ENCODE assay signal across 24 cellular contexts in the genomic region with DNA sequence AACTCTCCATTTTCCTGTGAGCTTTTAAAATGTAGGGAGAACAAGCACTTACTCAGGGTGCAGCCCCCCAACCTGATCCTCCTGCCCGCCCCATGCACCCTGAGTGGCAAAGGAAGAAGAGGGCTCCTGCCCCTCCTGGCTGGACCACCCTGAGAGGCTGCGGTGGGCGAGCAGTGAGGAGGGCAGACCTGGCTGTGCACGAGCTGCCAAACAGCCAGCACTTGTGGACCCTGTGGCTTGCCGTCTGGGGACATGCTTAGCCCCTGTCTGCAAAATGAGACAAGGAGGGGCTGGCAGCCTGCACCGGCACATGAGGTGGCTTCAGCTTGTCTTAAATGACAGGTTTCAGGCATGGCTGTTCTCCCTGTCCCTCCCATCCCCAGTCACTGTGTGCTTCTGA. TPM values are rescaled to one million over a fixed set of nuclear protein-coding genes. Genes with fewer than 3 reads are reported as not detected.
DNase-seq lines count a peak whose midpoint lies in the region; ATAC-seq, FAIRE-seq and TF ChIP-seq lines count a peak whose summit lies in the region.
"Had no signal": no experiment of that assay in that cellular context is flagged by ENCODE, and none has a peak within 500 bp of the region (broad histone marks: within the 10 kb centered on the region; RNA-seq: fewer than 3 reads in every experiment).

No MANE protein-coding gene starts in this region.

- DNase-seq in CD4-positive, CD25-positive, alpha-beta regulatory T cell = no peak
- DNase-seq in GM23248 = no peak
- no peak for DNase-seq in astrocyte (ENCODE audit: low read depth)
- DNase-seq in naive thymus-derived CD8-positive, alpha-beta T cell = no peak
- no peak for DNase-seq in NCI-H446 (lab: John Stamatoyannopoulos, UW)
- no peak for DNase-seq in D721Med (ENCODE audit: insufficient read length, low spot score)
- no peak for DNase-seq in GM10248 (ENCODE audit: extremely low spot score)
- DNase-seq: activated CD4-positive, CD25-positive, alpha-beta regulatory T cell treated with anti-CD3 and anti-CD28 coated beads, Interleukin-2, amount 50 U/mL, for 72 hours; activated CD8-positive, alpha-beta memory T cell treated with anti-CD3 and anti-CD28 coated beads, Interleukin-2, amount 10 ng/mL, durations not matched to agents 7 days and 5 days; CD8-positive, alpha-beta memory T cell; dorsolateral prefrontal cortex; GOT3; head of caudate nucleus; kidney glomerular epithelial cell; NCI-H2081 treated with DMSO at 0.1 percent for 48 hours; NCI-H446 treated with DMSO at 0.1 percent for 48 hours; upper lobe of right lung had no signal

- peak overlapping the region in 2 of 3 donors; percentile 76 to 95 for H3K27ac Mint-ChIP-seq in CD4-positive, CD25-positive, alpha-beta regulatory T cell
- no peak overlapping the region for H3K27ac Mint-ChIP-seq in astrocyte (ENCODE audit: unreplicated experiment)
- H3K27ac Mint-ChIP-seq in naive thymus-derived CD8-positive, alpha-beta T cell = peak overlapping the region in 9 of 10 donors; percentile 63 to 100 (median 94)
- H3K27ac Mint-ChIP-seq: activated CD8-positive, alpha-beta memory T cell treated with anti-CD3 and anti-CD28 coated beads, Interleukin-2, amount 10 ng/mL, durations not matched to agents 7 days and 5 days had no signal

- no peak overlapping the region for H2AFZ ChIP-seq in GM23248
- no peak overlapping the region for H2AFZ ChIP-seq in astrocyte (ENCODE audit: low read depth, low read length)

- POLR2A ChIA-PET in naive thymus-derived CD8-positive, alpha-beta T cell (lab: Charles Lee) = interaction anchor here (0.9 to 1.5 kb wide), 2 partner anchors 16 to 17 kb away, joined by 4 to 7 read pairs; no protein-coding TSS in a partner anchor
- POLR2A ChIA-PET in GM10248 (lab: Yijun Ruan, JAX) = no interaction called here

- peaks cover 41% of the 10 kb centered on the region for H3K4me1 ChIP-seq in CD4-positive, CD25-positive, alpha-beta regulatory T cell (ENCODE audit: control insufficient read depth, insufficient read depth, low read length, poor library complexity, severe bottlenecking)
- peaks cover 36% of the 10 kb centered on the region for H3K4me1 ChIP-seq in GM23248 (ENCODE audit: insufficient read depth)
- H3K4me1 ChIP-seq in astrocyte (ENCODE audit: insufficient read depth, low read length) = peaks cover 12% of the 10 kb centered on the region

- H3K36me3 Mint-ChIP-seq in CD4-positive, CD25-positive, alpha-beta regulatory T cell = peaks cover 5% of the 10 kb centered on the region
- peaks cover 1% of the 10 kb centered on the region for H3K36me3 Mint-ChIP-seq in astrocyte (ENCODE audit: low read depth, unreplicated experiment)
- peaks cover 0 to 12% (median 0%) of the 10 kb centered on the region in 3 donors for H3K36me3 Mint-ChIP-seq in naive thymus-derived CD8-positive, alpha-beta T cell

- H3K27ac ChIP-seq in CD4-positive, CD25-positive, alpha-beta regulatory T cell (ENCODE audit: insufficient read depth, low read length, poor library complexity, severe bottlenecking) = no peak overlapping the region
- H3K27ac ChIP-seq in GM23248 (peak overlapping the region; percentile 4; the same call in 1 of the 2 replicates), astrocyte (ENCODE audit: low read depth, low read length) (no peak overlapping the region)
- H3K27ac ChIP-seq: dorsolateral prefrontal cortex, skin epidermis, upper lobe of right lung had no signal

- H4K20me1 ChIP-seq in GM23248 (ENCODE audit: insufficient read depth) (no peaks in the 10 kb centered on the region; the same call in 1 of the 2 replicates), astrocyte (ENCODE audit: insufficient read depth, low read length) (peaks cover 4% of the 10 kb centered on the region)

- TF ChIP-seq CTCF in astrocyte (IDR thresholded peaks at IDR 0.05; ENCODE audit: insufficient read depth, low read depth, low read length) = no peak
- no peak for TF ChIP-seq CTCF in D721Med (IDR thresholded peaks at IDR 0.05; ENCODE audit: insufficient read depth, missing control alignments)
- no peak for TF ChIP-seq CTCF in GM10248 (IDR thresholded peaks at IDR 0.05; ENCODE audit: control extremely low read depth, extremely low read depth, low read depth, missing control alignments)

- H3K27me3 Mint-ChIP-seq in CD4-positive, CD25-positive, alpha-beta regulatory T cell = peaks cover 4% of the 10 kb centered on the region
- no peaks in the 10 kb centered on the region for H3K27me3 Mint-ChIP-seq in astrocyte (ENCODE audit: low read depth, unreplicated experiment)
- H3K27me3 Mint-ChIP-seq in naive thymus-derived CD8-positive, alpha-beta T cell = peaks cover 0 to 1% (median 0%) of the 10 kb centered on the region in 5 donors
- H3K27me3 Mint-ChIP-seq: activated CD8-positive, alpha-beta memory T cell treated with anti-CD3 and anti-CD28 coated beads, Interleukin-2, amount 10 ng/mL, durations not matched to agents 7 days and 5 days; CD8-positive, alpha-beta memory T cell had no signal

- H3K9me3 Mint-ChIP-seq in CD4-positive, CD25-positive, alpha-beta regulatory T cell = peaks cover 0 to 3% (median 0%) of the 10 kb centered on the region in 7 donors
- no peaks in the 10 kb centered on the region for H3K9me3 Mint-ChIP-seq in astrocyte (ENCODE audit: unreplicated experiment)
- H3K9me3 Mint-ChIP-seq in naive thymus-derived CD8-positive, alpha-beta T cell = no peaks in the 10 kb centered on the region

- ATAC-seq in CD4-positive, CD25-positive, alpha-beta regulatory T cell (ENCODE audit: low read depth in 2 of 2) = no peak
- ATAC-seq in naive thymus-derived CD8-positive, alpha-beta T cell = no peak
- no peak for ATAC-seq in GM18868 (IDR thresholded peaks at IDR 0.05; ENCODE audit: unreplicated experiment)
- ATAC-seq: activated CD8-positive, alpha-beta memory T cell treated with anti-CD3 and anti-CD28 coated beads, Interleukin-2, amount 10 ng/mL, durations not matched to agents 7 days and 5 days; K562; Right ventricle myocardium inferior; upper lobe of right lung had no signal

- H3K4me3 Mint-ChIP-seq in CD4-positive, CD25-positive, alpha-beta regulatory T cell = no peak overlapping the region
- no peak overlapping the region for H3K4me3 Mint-ChIP-seq in astrocyte (ENCODE audit: unreplicated experiment)
- H3K4me3 Mint-ChIP-seq in naive thymus-derived CD8-positive, alpha-beta T cell = peak overlapping the region in 3 of 10 donors; percentile 19 to 70 (median 41)
- H3K4me3 Mint-ChIP-seq: activated CD8-positive, alpha-beta memory T cell treated with anti-CD3 and anti-CD28 coated beads, Interleukin-2, amount 10 ng/mL, durations not matched to agents 7 days and 5 days had no signal

- H3K9ac ChIP-seq in GM23248 (peak overlapping the region; percentile 33; the same call in 1 of the 2 replicates), astrocyte (ENCODE audit: low read length) (peak overlapping the region; percentile 14)

- WGBS in GM23248 (ENCODE audit: low coverage in 1 of 2, low lambda C conversion rate in 2 of 2, missing lambda C conversion rate in 2 of 2), 2 experiments = 93 to 95% methylated on average over 6 of the region's 6 CpGs

- CTCF ChIA-PET in GM10248 (lab: Yijun Ruan, JAX) = interaction anchor here (1.2 to 1.3 kb wide), 2 partner anchors 9 kb away, joined by 3 to 5 read pairs; no protein-coding TSS in a partner anchor

- H3K79me2 ChIP-seq in GM23248 (ENCODE audit: insufficient read depth) (peaks cover 96% of the 10 kb centered on the region), astrocyte (ENCODE audit: insufficient read depth, low read length) (peaks cover 81% of the 10 kb centered on the region)

- no peak overlapping the region for H3K4me3 ChIP-seq in CD4-positive, CD25-positive, alpha-beta regulatory T cell (ENCODE audit: low read depth, low read length)
- H3K4me3 ChIP-seq in GM23248 = no peak overlapping the region
- no peak overlapping the region for H3K4me3 ChIP-seq in astrocyte (ENCODE audit: insufficient read depth, low read depth, low read length)
- H3K4me3 ChIP-seq: dorsolateral prefrontal cortex, K562, lung, skin epidermis, upper lobe of right lung had no signal

- peaks cover 20 to 62% (median 41%) of the 10 kb centered on the region in 4 donors for H3K4me1 Mint-ChIP-seq in CD4-positive, CD25-positive, alpha-beta regulatory T cell
- H3K4me1 Mint-ChIP-seq in astrocyte (ENCODE audit: low read depth, unreplicated experiment) = peaks cover 19% of the 10 kb centered on the region
- peaks cover 31 to 86% (median 77%) of the 10 kb centered on the region in 4 donors for H3K4me1 Mint-ChIP-seq in naive thymus-derived CD8-positive, alpha-beta T cell

- H3K27me3 ChIP-seq in CD4-positive, CD25-positive, alpha-beta regulatory T cell (ENCODE audit: control insufficient read depth, insufficient read depth, low read length) = no peaks in the 10 kb centered on the region
- no peaks in the 10 kb centered on the region for H3K27me3 ChIP-seq in GM23248 (replicated peaks; ENCODE audit: insufficient read depth)
- no peaks in the 10 kb centered on the region for H3K27me3 ChIP-seq in astrocyte (ENCODE audit: insufficient read depth, low read length)
- H3K27me3 ChIP-seq: upper lobe of right lung had no signal

- no peaks in the 10 kb centered on the region for H3K9me2 ChIP-seq in GM23248 (ENCODE audit: insufficient read depth)

- H3K4me2 ChIP-seq in GM23248 (ENCODE audit: unreplicated experiment) = no peak overlapping the region
- H3K4me2 ChIP-seq in astrocyte (ENCODE audit: low read length) = no peak overlapping the region

- peaks cover 26% of the 10 kb centered on the region for H3F3A ChIP-seq in GM23248 (ENCODE audit: insufficient read depth)

- no peaks in the 10 kb centered on the region for H3K9me3 ChIP-seq in CD4-positive, CD25-positive, alpha-beta regulatory T cell (ENCODE audit: control insufficient read depth in 2 of 2, low read length in 2 of 2)
- H3K9me3 ChIP-seq in GM23248 (ENCODE audit: low read depth) (no peaks in the 10 kb centered on the region), astrocyte (ENCODE audit: insufficient read depth, low read depth, low read length) (no peaks in the 10 kb centered on the region)
- H3K9me3 ChIP-seq: upper lobe of right lung had no signal

- H3K36me3 ChIP-seq in CD4-positive, CD25-positive, alpha-beta regulatory T cell (ENCODE audit: control insufficient read depth, insufficient read depth, low read length) = no peaks in the 10 kb centered on the region
- H3K36me3 ChIP-seq in GM23248 (ENCODE audit: low read depth) (peaks cover 6% of the 10 kb centered on the region; the same call in 1 of the 2 replicates), astrocyte (ENCODE audit: insufficient read depth, low read length) (no peaks in the 10 kb centered on the region)
- H3K36me3 ChIP-seq: upper lobe of right lung had no signal

- in situ Hi-C loops in GM23248 (cut with MboI) = no loop called here

- FAIRE-seq in astrocyte (lab: Jason Lieb, UNC) (no peak), D721Med (lab: Jason Lieb, UNC) (no peak)
- FAIRE-seq: K562 had no signal

RNA-seq across cellular contexts. Expression of a gene that starts 18.6 kb away (rescaled TPM):
- 16.1 TPM for total RNA-seq in CD4-positive, CD25-positive, alpha-beta regulatory T cell
- 1 to 10 TPM; 2.8 to 5.6 (median 4.6) TPM for polyA plus RNA-seq in CD4-positive, CD25-positive, alpha-beta regulatory T cell
- 64.1 and 73.1 TPM in 2 replicates for total RNA-seq in GM23248 (2014; rRNA removed; shearing (Covaris generic))
- 20.4 and 22.2 TPM in 2 replicates for polyA plus RNA-seq in GM23248 (2016; fragmentation: Nextera tagmentation; extraction: Ambion mirVana)
- total RNA-seq in astrocyte = 21.1 and 36.6 TPM in 2 replicates
- 10 to 100 TPM; 55.2 to 59.1 TPM for total RNA-seq in naive thymus-derived CD8-positive, alpha-beta T cell
- 10 to 100 TPM in 1 of 3 donors, 1 to 10 TPM in 2; 5.2 to 18.1 (median 5.9) TPM for polyA plus RNA-seq in naive thymus-derived CD8-positive, alpha-beta T cell
- total RNA-seq: HT-29, MCF 10A had no signal
- polyA plus RNA-seq: K562 had no signal
